24 cellular contexts compared by ENCODE assay signal in genomic region chr5:81230429-81230828, GRCh38. TPM values are rescaled to one million over a fixed set of nuclear protein-coding genes. Genes with fewer than 3 reads are reported as not detected.
A peak's percentile ranks its signal among the peaks of the same experiment; 100 is the strongest.
DNase-seq lines count a peak whose midpoint lies in the region; ATAC-seq and TF ChIP-seq lines count a peak whose summit lies in the region.
"Had no signal": no experiment of that assay in that cellular context is flagged by ENCODE, and none has a peak within 500 bp of the region (broad histone marks: within the 10 kb centered on the region; RNA-seq: fewer than 3 reads in every experiment).

No MANE protein-coding gene starts in this region.

- DNase-seq in activated naive CD4-positive, alpha-beta T cell treated with anti-CD3 and anti-CD28 coated beads for 36 hours: no peak
- no peak for DNase-seq in activated naive CD4-positive, alpha-beta T cell treated with anti-CD3 and anti-CD28 coated beads, Interleukin-2, amount 50 U/mL, for 16 hours
- DNase-seq in amniotic epithelial cell (ENCODE audit: low read depth) (peak; percentile 67), nephron progenitor cell (no peak), lower leg skin (ENCODE audit: low spot score in 2 of 2) (no peak), SKM-1 (lab: John Stamatoyannopoulos, UW; ENCODE audit: unreplicated experiment) (no peak)
- DNase-seq: CD4-positive, alpha-beta T cell; COR-L47; GM23248; H7; Karpas-422; NCI-H1105 treated with DMSO at 0.1 percent for 48 hours; NCI-H146; NCI-H2029 treated with DMSO at 0.1 percent for 48 hours; NCI-H2227 treated with DMSO at 0.1 percent for 48 hours; NCI-H526 treated with DMSO at 0.1 percent for 48 hours; SIG-M5 had no signal

- no peak for TF ChIP-seq POLR2A in lower leg skin (IDR thresholded peaks at IDR 0.05)

- TF ChIP-seq CTCF in nephron progenitor cell (IDR thresholded peaks at IDR 0.05) (no peak), lower leg skin (IDR thresholded peaks at IDR 0.05) (no peak)

- no peak overlapping the region for H3K4me3 Mint-ChIP-seq in activated naive CD4-positive, alpha-beta T cell treated with anti-CD3 and anti-CD28 coated beads for 36 hours
- H3K4me3 Mint-ChIP-seq in nephron progenitor cell: no peak overlapping the region
- H3K4me3 Mint-ChIP-seq: CD4-positive, alpha-beta T cell had no signal

- peaks cover 14% of the 10 kb centered on the region for H3K4me1 Mint-ChIP-seq in activated naive CD4-positive, alpha-beta T cell treated with anti-CD3 and anti-CD28 coated beads for 36 hours (ENCODE audit: low read depth)
- H3K4me1 Mint-ChIP-seq in nephron progenitor cell: peaks cover 40% of the 10 kb centered on the region

- peaks cover 3% of the 10 kb centered on the region for H3K27me3 Mint-ChIP-seq in activated naive CD4-positive, alpha-beta T cell treated with anti-CD3 and anti-CD28 coated beads for 36 hours (ENCODE audit: low read depth)
- H3K27me3 Mint-ChIP-seq in nephron progenitor cell (ENCODE audit: low read depth, poor library complexity): no peaks in the 10 kb centered on the region
- H3K27me3 Mint-ChIP-seq: CD4-positive, alpha-beta T cell had no signal

- no peak overlapping the region for H3K4me3 ChIP-seq in lower leg skin (ENCODE audit: low read depth, poor library complexity, severe bottlenecking)
- H3K4me3 ChIP-seq: BLaER1, GM23248, SK-N-MC had no signal

- ATAC-seq in HG03521 (IDR thresholded peaks at IDR 0.05; ENCODE audit: unreplicated experiment): no peak
- ATAC-seq: HepG2 had no signal

- H3K27ac Mint-ChIP-seq in activated naive CD4-positive, alpha-beta T cell treated with anti-CD3 and anti-CD28 coated beads for 36 hours: peak overlapping the region; percentile 37
- H3K27ac Mint-ChIP-seq in nephron progenitor cell: peak overlapping the region; percentile 36
- H3K27ac Mint-ChIP-seq: CD4-positive, alpha-beta T cell had no signal

- intact Hi-C loops in activated naive CD4-positive, alpha-beta T cell treated with anti-CD3 and anti-CD28 coated beads for 36 hours (cut with micrococcal nuclease): no loop called here
- intact Hi-C loops in lower leg skin (cut with DNase I; ENCODE audit: low total_unique reads): no loop called here

- no peaks in the 10 kb centered on the region for H3K36me3 Mint-ChIP-seq in activated naive CD4-positive, alpha-beta T cell treated with anti-CD3 and anti-CD28 coated beads for 36 hours (ENCODE audit: low read depth)
- peaks cover 3% of the 10 kb centered on the region for H3K36me3 Mint-ChIP-seq in nephron progenitor cell (ENCODE audit: low read depth)

- CTCF ChIA-PET in activated naive CD4-positive, alpha-beta T cell treated with anti-CD3 and anti-CD28 coated beads for 36 hours (lab: Charles Lee): interaction anchor here (2.6 kb wide), 1 partner anchor 69 kb away, joined by 5 read pairs; no protein-coding TSS in a partner anchor

- 82 to 92% methylated on average over 8 of the region's 8 CpGs for WGBS in lower leg skin, 2 donors

- H3K9me3 Mint-ChIP-seq in activated naive CD4-positive, alpha-beta T cell treated with anti-CD3 and anti-CD28 coated beads for 36 hours: no peaks in the 10 kb centered on the region
- H3K9me3 Mint-ChIP-seq in nephron progenitor cell: no peaks in the 10 kb centered on the region
- H3K9me3 Mint-ChIP-seq: CD4-positive, alpha-beta T cell had no signal

RNA-seq across cellular contexts. Expression of gene CKMT2, which starts 2.7 kb away (rescaled TPM):
- not detected for total RNA-seq in activated naive CD4-positive, alpha-beta T cell treated with anti-CD3 and anti-CD28 coated beads for 36 hours
- 10 to 100 TPM in 1 of 4 donors, 1 to 10 TPM in 3; 4.0 to 19.7 (median 7.8) TPM for total RNA-seq in lower leg skin
- total RNA-seq: GM23248, HT1080, NCI-H460, OCI-LY7 had no signal

Comparison
In these comparisons a context has a peak if more than half of its experiments do, and no peak if none do; other contexts are left out.
1. RNA of gene CKMT2, which starts 2.7 kb away (total RNA-seq): 4.0 to 19.7 TPM in lower leg skin; not detected in activated naive CD4-positive, alpha-beta T cell treated with anti-CD3 and anti-CD28 coated beads for 36 hours; every median in the first group is over 4 times any median in the second.